9 cellular contexts compared by ENCODE assay signal in the genomic region with DNA sequence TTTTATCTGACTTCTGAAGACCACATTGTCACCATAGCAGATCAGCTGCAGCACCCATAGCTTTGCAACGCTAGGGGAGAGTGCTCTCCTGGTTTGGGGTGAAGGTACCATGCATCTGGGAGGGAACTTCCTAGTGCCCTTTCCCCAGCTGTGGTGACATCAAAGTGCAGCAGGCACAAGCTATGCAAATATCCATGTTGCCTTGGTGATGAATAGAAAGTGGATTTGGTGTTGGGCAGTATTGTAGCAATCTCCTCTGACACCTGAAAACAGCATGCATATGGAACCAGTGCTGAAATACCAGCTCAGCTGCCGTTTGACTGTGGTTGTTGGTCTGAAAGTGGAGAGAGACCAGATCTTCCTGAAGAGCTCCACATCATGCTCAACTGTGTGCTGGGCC. TPM values are rescaled to one million over a fixed set of nuclear protein-coding genes. Genes with fewer than 3 reads are reported as not detected.
DNase-seq lines count a peak whose midpoint lies in the region; ATAC-seq and TF ChIP-seq lines count a peak whose summit lies in the region.
"Had no signal": no experiment of that assay in that cellular context is flagged by ENCODE, and none has a peak within 500 bp of the region (broad histone marks: within the 10 kb centered on the region; RNA-seq: fewer than 3 reads in every experiment).

No MANE protein-coding gene starts in this region.

- H3K4me1 ChIP-seq in GM23338 (ENCODE audit: insufficient read depth) (peaks cover 21% of the 10 kb centered on the region), Karpas-422 (ENCODE audit: low read length) (peaks cover 99% of the 10 kb centered on the region)

- no peak overlapping the region for H2AFZ ChIP-seq in GM23338
- H2AFZ ChIP-seq in Karpas-422 (ENCODE audit: low read length): no peak overlapping the region

- 0 out of 2 replicates have a peak overlapping the region, but pooled peaks have one; percentile 9 for H3K27ac Mint-ChIP-seq in GM23338
- peak overlapping the region; percentile 71 for H3K27ac Mint-ChIP-seq in stimulated activated memory B cell treated with anti-CD40 and anti-IgM and Interleukin-4, amounts not matched to agents 10 μg/mL and 1 μg/mL and 100 μg/mL, for 72 hours

- no peak overlapping the region for H3K4me3 Mint-ChIP-seq in GM23338
- H3K4me3 Mint-ChIP-seq in stimulated activated memory B cell treated with anti-CD40 and anti-IgM and Interleukin-4, amounts not matched to agents 10 μg/mL and 1 μg/mL and 100 μg/mL, for 72 hours: peak overlapping the region; percentile 38

- H3K36me3 ChIP-seq in GM23338 (ENCODE audit: insufficient read depth) (peaks cover 16% of the 10 kb centered on the region; the same call in 1 of the 2 replicates), Karpas-422 (ENCODE audit: insufficient read depth, low read length) (peaks cover 62% of the 10 kb centered on the region)

- H3K27me3 ChIP-seq in GM23338 (ENCODE audit: insufficient read depth) (no peaks in the 10 kb centered on the region), Karpas-422 (ENCODE audit: low read length) (no peaks in the 10 kb centered on the region)

- intact Hi-C loops in Right ventricle myocardium inferior (cut with DNase I): loop anchor here (5.0 kb wide), 1 partner anchor 35 kb away; a partner anchor contains a TSS

- H3K9ac ChIP-seq in Karpas-422 (ENCODE audit: low read length): peak overlapping the region; percentile 32

- no peaks in the 10 kb centered on the region for H3F3A ChIP-seq in GM23338 (replicated peaks; ENCODE audit: low read depth)

- peaks cover 23% of the 10 kb centered on the region for H4K20me1 ChIP-seq in GM23338 (replicated peaks; ENCODE audit: insufficient read depth)
- peaks cover 88% of the 10 kb centered on the region for H4K20me1 ChIP-seq in Karpas-422 (ENCODE audit: insufficient read depth, low read depth, low read length)

- ATAC-seq in GM23338 (no peak), Right ventricle myocardium inferior (no peak)
- peak; percentile 82 for ATAC-seq in stimulated activated memory B cell treated with anti-CD40 and anti-IgM and Interleukin-4, amounts not matched to agents 10 μg/mL and 1 μg/mL and 100 μg/mL, for 72 hours

- no peaks in the 10 kb centered on the region for H3K9me3 ChIP-seq in Karpas-422 (ENCODE audit: low read length)

- peaks cover 40% of the 10 kb centered on the region for H3K4me1 Mint-ChIP-seq in GM23338
- H3K4me1 Mint-ChIP-seq in stimulated activated memory B cell treated with anti-CD40 and anti-IgM and Interleukin-4, amounts not matched to agents 10 μg/mL and 1 μg/mL and 100 μg/mL, for 72 hours: peaks cover 61% of the 10 kb centered on the region

- peaks cover 41% of the 10 kb centered on the region for H3K36me3 Mint-ChIP-seq in GM23338 (ENCODE audit: low read depth)
- peaks cover 69% of the 10 kb centered on the region for H3K36me3 Mint-ChIP-seq in stimulated activated memory B cell treated with anti-CD40 and anti-IgM and Interleukin-4, amounts not matched to agents 10 μg/mL and 1 μg/mL and 100 μg/mL, for 72 hours

- H3K4me3 ChIP-seq in GM23338 (no peak overlapping the region), Karpas-422 (ENCODE audit: low read length) (peak overlapping the region; percentile 40; the same call in 1 of the 2 replicates)

- H3K27ac ChIP-seq in GM23338 (ENCODE audit: low read depth) (no peak overlapping the region), Karpas-422 (ENCODE audit: low read length) (peak overlapping the region; percentile 95)

- no peak for TF ChIP-seq CTCF in GM23338 (conservative IDR thresholded peaks at IDR 0.05; ENCODE audit: low read depth in 2 of 2)

- no peaks in the 10 kb centered on the region for H3K9me3 Mint-ChIP-seq in GM23338
- H3K9me3 Mint-ChIP-seq in stimulated activated memory B cell treated with anti-CD40 and anti-IgM and Interleukin-4, amounts not matched to agents 10 μg/mL and 1 μg/mL and 100 μg/mL, for 72 hours: no peaks in the 10 kb centered on the region

- DNase-seq in NCI-H748 (lab: John Stamatoyannopoulos, UW; ENCODE audit: unreplicated experiment): peak; percentile 34
- DNase-seq in NCI-H748 treated with DMSO at 0.1 percent for 48 hours (lab: John Stamatoyannopoulos, UW): no peak
- DNase-seq in GM23338 (ENCODE audit: low spot score): no peak
- DNase-seq in Karpas-422: peak; percentile 82
- DNase-seq in cerebellar cortex (ENCODE audit: low spot score): no peak
- no peak for DNase-seq in Right ventricle myocardium inferior (ENCODE audit: missing footprints)
- DNase-seq in NCI-H128 (lab: John Stamatoyannopoulos, UW; ENCODE audit: unreplicated experiment): no peak
- DNase-seq: activated effector memory CD4-positive, alpha-beta T cell treated with Interleukin-2 at 50 U/mL for 16 hours had no signal

- H3K79me2 ChIP-seq in GM23338 (replicated peaks; ENCODE audit: insufficient read depth) (peaks cover 84% of the 10 kb centered on the region), Karpas-422 (ENCODE audit: low read length) (peaks cover 78% of the 10 kb centered on the region)

- H3K27me3 Mint-ChIP-seq in GM23338 (ENCODE audit: insufficient read depth, low read depth, poor library complexity): peaks cover 2% of the 10 kb centered on the region
- no peaks in the 10 kb centered on the region for H3K27me3 Mint-ChIP-seq in stimulated activated memory B cell treated with anti-CD40 and anti-IgM and Interleukin-4, amounts not matched to agents 10 μg/mL and 1 μg/mL and 100 μg/mL, for 72 hours

- H3K4me2 ChIP-seq in GM23338 (peak overlapping the region; percentile 20; the same call in 1 of the 2 replicates), Karpas-422 (ENCODE audit: low read depth, low read length, poor library complexity, severe bottlenecking) (peak overlapping the region; percentile 59)

- H3K9me2 ChIP-seq in GM23338 (ENCODE audit: insufficient read depth): no peaks in the 10 kb centered on the region
- no peaks in the 10 kb centered on the region for H3K9me2 ChIP-seq in Karpas-422 (replicated peaks; ENCODE audit: insufficient read depth, low read length)

TF ChIP-seq in GM23338, 12 proteins besides CTCF, POLR2A, EP300 and RAD21 (continues in another document):
- no peak for TF ChIP-seq EZH2phosphoT487 (IDR thresholded peaks at IDR 0.05; ENCODE audit: unreplicated experiment)
- TF ChIP-seq STAT1 (IDR thresholded peaks at IDR 0.05; ENCODE audit: unreplicated experiment): no peak
- no peak for TF ChIP-seq EZH2 (IDR thresholded peaks at IDR 0.05; ENCODE audit: low read depth, unreplicated experiment)
- TF ChIP-seq ZNF331 (CRISPR knock-in tag; IDR thresholded peaks at IDR 0.05; ENCODE audit: low read depth): no peak
- no peak for TF ChIP-seq NANOG (IDR thresholded peaks at IDR 0.05; ENCODE audit: borderline replicate concordance)
- TF ChIP-seq, protein P1, sequence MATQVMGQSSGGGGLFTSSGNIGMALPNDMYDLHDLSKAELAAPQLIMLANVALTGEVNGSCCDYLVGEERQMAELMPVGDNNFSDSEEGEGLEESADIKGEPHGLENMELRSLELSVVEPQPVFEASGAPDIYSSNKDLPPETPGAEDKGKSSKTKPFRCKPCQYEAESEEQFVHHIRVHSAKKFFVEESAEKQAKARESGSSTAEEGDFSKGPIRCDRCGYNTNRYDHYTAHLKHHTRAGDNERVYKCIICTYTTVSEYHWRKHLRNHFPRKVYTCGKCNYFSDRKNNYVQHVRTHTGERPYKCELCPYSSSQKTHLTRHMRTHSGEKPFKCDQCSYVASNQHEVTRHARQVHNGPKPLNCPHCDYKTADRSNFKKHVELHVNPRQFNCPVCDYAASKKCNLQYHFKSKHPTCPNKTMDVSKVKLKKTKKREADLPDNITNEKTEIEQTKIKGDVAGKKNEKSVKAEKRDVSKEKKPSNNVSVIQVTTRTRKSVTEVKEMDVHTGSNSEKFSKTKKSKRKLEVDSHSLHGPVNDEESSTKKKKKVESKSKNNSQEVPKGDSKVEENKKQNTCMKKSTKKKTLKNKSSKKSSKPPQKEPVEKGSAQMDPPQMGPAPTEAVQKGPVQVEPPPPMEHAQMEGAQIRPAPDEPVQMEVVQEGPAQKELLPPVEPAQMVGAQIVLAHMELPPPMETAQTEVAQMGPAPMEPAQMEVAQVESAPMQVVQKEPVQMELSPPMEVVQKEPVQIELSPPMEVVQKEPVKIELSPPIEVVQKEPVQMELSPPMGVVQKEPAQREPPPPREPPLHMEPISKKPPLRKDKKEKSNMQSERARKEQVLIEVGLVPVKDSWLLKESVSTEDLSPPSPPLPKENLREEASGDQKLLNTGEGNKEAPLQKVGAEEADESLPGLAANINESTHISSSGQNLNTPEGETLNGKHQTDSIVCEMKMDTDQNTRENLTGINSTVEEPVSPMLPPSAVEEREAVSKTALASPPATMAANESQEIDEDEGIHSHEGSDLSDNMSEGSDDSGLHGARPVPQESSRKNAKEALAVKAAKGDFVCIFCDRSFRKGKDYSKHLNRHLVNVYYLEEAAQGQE (IDR thresholded peaks at IDR 0.05; ENCODE audit: unreplicated experiment): no peak
- TF ChIP-seq CREB1 (CRISPR knock-in tag; IDR thresholded peaks at IDR 0.05; ENCODE audit: low read depth): no peak
- TF ChIP-seq, protein P2, sequence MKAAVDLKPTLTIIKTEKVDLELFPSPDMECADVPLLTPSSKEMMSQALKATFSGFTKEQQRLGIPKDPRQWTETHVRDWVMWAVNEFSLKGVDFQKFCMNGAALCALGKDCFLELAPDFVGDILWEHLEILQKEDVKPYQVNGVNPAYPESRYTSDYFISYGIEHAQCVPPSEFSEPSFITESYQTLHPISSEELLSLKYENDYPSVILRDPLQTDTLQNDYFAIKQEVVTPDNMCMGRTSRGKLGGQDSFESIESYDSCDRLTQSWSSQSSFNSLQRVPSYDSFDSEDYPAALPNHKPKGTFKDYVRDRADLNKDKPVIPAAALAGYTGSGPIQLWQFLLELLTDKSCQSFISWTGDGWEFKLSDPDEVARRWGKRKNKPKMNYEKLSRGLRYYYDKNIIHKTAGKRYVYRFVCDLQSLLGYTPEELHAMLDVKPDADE (IDR thresholded peaks at IDR 0.05): no peak
- no peak for TF ChIP-seq JUNB (IDR thresholded peaks at IDR 0.05; ENCODE audit: unreplicated experiment)
- TF ChIP-seq ZNF114 (CRISPR knock-in tag; IDR thresholded peaks at IDR 0.05): no peak
- no peak for TF ChIP-seq POLR2AphosphoS5 (IDR thresholded peaks at IDR 0.05; ENCODE audit: low read depth)

RNA-seq across cellular contexts. Expression of a gene that starts 37.1 kb away (rescaled TPM):
- 21.0 and 22.5 TPM in 2 replicates for total RNA-seq in GM23338 (2014; rRNA removed; shearing (Covaris generic))
- 10.6 and 11.0 TPM in 2 replicates for polyA plus RNA-seq in GM23338 (2016; fragmentation: Nextera tagmentation; extraction: Ambion mirVana)
- total RNA-seq in Karpas-422 (2014; rRNA removed; shearing (Covaris generic); ENCODE audit: low replicate concordance): 29.7 and 51.9 TPM in 2 replicates
- 9.1 TPM for total RNA-seq in Right ventricle myocardium inferior

Comparison
In these comparisons a context has a peak if more than half of its experiments do, and no peak if none do; other contexts are left out.
1. DNase-seq: peak in NCI-H748 (single experiment) and Karpas-422 (single experiment); none in NCI-H748 treated with DMSO at 0.1 percent for 48 hours (single experiment), GM23338 (single experiment), cerebellar cortex (single experiment), Right ventricle myocardium inferior (single experiment) and NCI-H128 (single experiment).